8 cellular contexts compared by ENCODE assay signal in the genomic region with DNA sequence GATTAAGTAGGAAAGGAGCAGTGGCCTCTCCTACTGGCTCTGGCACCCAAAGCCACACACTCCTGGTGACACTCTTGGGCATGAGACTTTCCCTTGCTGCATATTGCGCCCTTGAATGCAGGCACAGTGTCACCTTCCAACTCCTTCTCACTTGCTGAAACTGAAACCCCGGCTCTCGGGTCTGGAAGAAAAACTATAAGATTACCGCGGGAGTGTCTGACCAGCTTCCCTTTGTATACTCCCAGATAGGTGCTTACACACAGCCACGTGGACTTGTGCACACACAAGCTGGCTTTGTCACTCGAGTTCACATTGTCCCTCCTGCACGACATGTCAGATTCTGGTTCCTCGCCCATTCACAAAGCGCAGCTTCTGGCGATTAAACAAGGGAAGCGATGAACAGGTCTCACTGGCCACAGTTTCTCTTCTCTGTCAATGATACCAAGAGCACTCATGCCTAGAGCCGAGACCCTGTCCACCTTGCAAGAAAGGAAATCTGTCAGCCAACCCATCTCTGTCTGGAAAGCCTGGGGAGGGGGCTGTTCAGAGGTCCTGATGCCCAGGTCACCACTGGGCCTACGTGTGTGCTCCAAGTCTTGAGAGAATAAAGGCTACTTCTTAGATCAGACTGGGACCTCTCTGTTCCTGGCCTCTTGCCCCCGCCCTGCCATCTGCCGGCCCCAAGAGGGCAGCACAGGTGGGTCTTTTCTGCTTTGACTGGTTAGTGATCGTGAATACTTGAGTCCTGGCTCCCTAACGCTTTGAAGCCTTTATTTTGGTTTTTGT.
DNase-seq lines count a peak whose midpoint lies in the region; ATAC-seq and TF ChIP-seq lines count a peak whose summit lies in the region.

No MANE protein-coding gene starts in this region.

- peak in 11 of 12 donors; percentile 21 to 59 (median 39) for TF ChIP-seq CTCF in heart left ventricle (IDR thresholded peaks at IDR 0.05)
- peak in 2 of 3 donors; percentile 23 to 35 for TF ChIP-seq CTCF in breast epithelium (IDR thresholded peaks at IDR 0.05)

- ATAC-seq in heart left ventricle: peak in 1 of 4 donors; percentile 53
- ATAC-seq in Right ventricle myocardium inferior: no peak
- no peak for ATAC-seq in HG02588 (IDR thresholded peaks at IDR 0.05; ENCODE audit: unreplicated experiment)
- ATAC-seq in HG03175 (IDR thresholded peaks at IDR 0.05; ENCODE audit: unreplicated experiment): no peak

- H3K36me3 ChIP-seq in heart left ventricle (no peaks in the 10 kb centered on the region), breast epithelium (no peaks in the 10 kb centered on the region)

- TF ChIP-seq POLR2A in heart left ventricle (IDR thresholded peaks at IDR 0.05) (no peak), breast epithelium (IDR thresholded peaks at IDR 0.05) (no peak)

- intact Hi-C loops in heart left ventricle (cut with DNase I): no loop called here
- intact Hi-C loops in Right ventricle myocardium inferior (cut with DNase I): no loop called here
- intact Hi-C loops in breast epithelium (cut with DNase I; ENCODE audit: low total_unique reads): no loop called here

- peaks cover 0 to 55% (median 24%) of the 10 kb centered on the region in 9 donors for H3K27me3 ChIP-seq in heart left ventricle
- H3K27me3 ChIP-seq in breast epithelium: peaks cover 0 to 40% of the 10 kb centered on the region in 2 donors

- WGBS in heart left ventricle, 4 donors: 54 to 58% (median 55%) methylated on average over 18 of the region's 18 CpGs

- H3K4me3 ChIP-seq in heart left ventricle (no peak overlapping the region), breast epithelium (no peak overlapping the region)

- peaks cover 0 to 5% (median 0%) of the 10 kb centered on the region in 12 donors for H3K4me1 ChIP-seq in heart left ventricle
- H3K4me1 ChIP-seq in breast epithelium: no peaks in the 10 kb centered on the region

- DNase-seq in heart left ventricle (no peak), Right ventricle myocardium inferior (ENCODE audit: missing footprints) (no peak), NCI-H2029 treated with DMSO at 0.1 percent for 48 hours (lab: John Stamatoyannopoulos, UW) (peak; percentile 57), UCSD-AML1 (lab: John Stamatoyannopoulos, UW; ENCODE audit: unreplicated experiment) (peak; percentile 53), breast epithelium (ENCODE audit: low spot score in 2 of 2) (no peak), medulla oblongata (ENCODE audit: extremely low spot score) (peak; percentile 31)

- H3K27ac ChIP-seq in heart left ventricle: no peak overlapping the region
- no peak overlapping the region for H3K27ac ChIP-seq in breast epithelium

- no peaks in the 10 kb centered on the region for H3K9me3 ChIP-seq in heart left ventricle
- no peaks in the 10 kb centered on the region for H3K9me3 ChIP-seq in breast epithelium

Comparison
In these comparisons a context has a peak if more than half of its experiments do, and no peak if none do; other contexts are left out.
1. DNase-seq: peak in NCI-H2029 treated with DMSO at 0.1 percent for 48 hours (single experiment), UCSD-AML1 (single experiment) and medulla oblongata (single experiment); none in heart left ventricle (0 of 5), Right ventricle myocardium inferior (single experiment) and breast epithelium (0 of 2).